In the genomic region with DNA sequence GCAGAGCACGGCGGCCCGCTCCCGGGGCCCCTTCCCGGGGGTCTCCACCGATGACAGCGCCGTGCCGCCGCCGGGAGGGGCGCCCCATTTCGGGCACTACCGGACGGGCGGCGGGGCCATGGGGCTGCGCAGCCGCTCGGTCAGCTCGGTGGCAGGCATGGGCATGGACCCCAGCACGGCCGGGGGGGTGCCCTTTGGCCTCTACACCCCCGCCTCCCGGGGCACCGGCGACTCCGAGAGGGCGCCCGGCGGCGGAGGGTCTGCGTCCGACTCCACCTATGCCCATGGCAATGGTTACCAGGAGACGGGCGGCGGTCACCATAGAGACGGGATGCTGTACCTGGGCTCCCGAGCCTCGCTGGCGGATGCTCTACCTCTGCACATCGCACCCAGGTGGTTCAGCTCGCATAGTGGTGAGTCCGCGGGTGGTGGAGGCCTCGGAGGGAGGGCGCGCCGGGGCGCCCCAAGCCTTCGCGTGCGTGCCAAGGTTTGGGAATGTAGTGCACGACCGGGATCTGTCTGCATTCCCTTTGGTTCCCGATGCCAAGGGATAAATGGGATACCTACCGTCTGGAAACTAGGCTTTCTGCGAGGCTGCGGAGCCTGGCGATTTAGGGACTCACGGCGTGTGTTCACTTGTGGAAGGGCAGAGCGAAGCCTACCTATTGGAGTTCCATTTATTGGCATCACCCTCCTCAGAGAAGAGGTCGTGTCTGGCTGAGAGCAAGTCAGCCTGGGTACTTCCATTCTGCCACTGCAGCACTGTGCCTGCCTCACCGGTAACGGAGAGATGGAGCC, we compare ENCODE assay signal across 8 cellular contexts. TPM values are rescaled to one million over a fixed set of nuclear protein-coding genes. Genes with fewer than 3 reads are reported as not detected.
A peak's percentile ranks its signal among the peaks of the same experiment; 100 is the strongest.
DNase-seq lines count a peak whose midpoint lies in the region; ATAC-seq, FAIRE-seq and TF ChIP-seq lines count a peak whose summit lies in the region.

No MANE protein-coding gene starts in this region.

- no TSS peak for BruUV-seq in GM12878 (replicated peaks; lab: Mats Ljungman, UMichigan)

- TF ChIP-seq POLR2A in GM12878 (IDR thresholded peaks at IDR 0.05; ENCODE audit: low read depth, low read length), result no peak
- TF ChIP-seq POLR2A in sigmoid colon (IDR thresholded peaks at IDR 0.05), result no peak

- RAD21 ChIA-PET in GM12878 (lab: Charles Lee; ENCODE audit: unreplicated experiment), result interaction anchor here (2.5 to 5.5 kb wide), 2 partner anchors 15 to 110 kb away, joined by 13 to 92 read pairs; a partner anchor contains a TSS

- H3K4me1 ChIP-seq in GM12878 (ENCODE audit: control insufficient read depth, insufficient read depth, low read length) (peaks cover 8% of the 10 kb centered on the region), iPS-18a (ENCODE audit: control insufficient read depth, low read depth, low read length) (peaks cover 25% of the 10 kb centered on the region), sigmoid colon (peaks cover 0 to 43% (median 22%) of the 10 kb centered on the region in 4 donors)

- peak overlapping the region; percentile 39 for H3K27ac Mint-ChIP-seq in T-helper 2 cell treated with Interferon-gamma antibody and Interleukin-4, amounts not matched to agents 5 μg/mL and 100 μg/mL, for 36 hours

- CTCF ChIA-PET in GM12878 (lab: Yijun Ruan, JAX), result interaction anchor here (1.0 to 1.2 kb wide), 3 partner anchors 9 to 111 kb away, joined by 3 to 4 read pairs (median 3); no protein-coding TSS in a partner anchor

- H3K27me3 ChIP-seq in HL-60 (ENCODE audit: insufficient read depth, poor library complexity, severe bottlenecking) (no peaks in the 10 kb centered on the region), GM12878 (replicated peaks in 1 of 2; ENCODE audit: control insufficient read depth in 2 of 2, insufficient read depth in 2 of 2, low read length in 1 of 2) (no peaks in the 10 kb centered on the region), iPS-18a (ENCODE audit: control insufficient read depth, insufficient read depth, low read length) (peaks cover 10% of the 10 kb centered on the region), sigmoid colon (no peaks in the 10 kb centered on the region)

- H3K4me2 ChIP-seq in GM12878 (ENCODE audit: control insufficient read depth, insufficient read depth), result peak overlapping the region; percentile 78

- H3K9me3 Mint-ChIP-seq in T-helper 2 cell treated with Interferon-gamma antibody and Interleukin-4, amounts not matched to agents 5 μg/mL and 100 μg/mL, for 36 hours, result no peaks in the 10 kb centered on the region

- WGBS in GM12878 (ENCODE audit: insufficient coverage, insufficient replicate concordance, low lambda C conversion rate, missing lambda C conversion rate), result under 1% methylated on average over 66 of the region's 66 CpGs
- 2% methylated on average over 66 of the region's 66 CpGs for WGBS in sigmoid colon, 2 donors

- no peak for FAIRE-seq in GM12878 (lab: Jason Lieb, UNC)

- H3K4me3 Mint-ChIP-seq in T-helper 2 cell treated with Interferon-gamma antibody and Interleukin-4, amounts not matched to agents 5 μg/mL and 100 μg/mL, for 36 hours, result peak overlapping the region; percentile 84

- no peak for TF ChIP-seq EP300 in GM12878 (IDR thresholded peaks at IDR 0.05; ENCODE audit: borderline replicate concordance in 1 of 2, control insufficient read depth in 1 of 2, low read depth in 2 of 2, low read length in 2 of 2)
- no peak for TF ChIP-seq EP300 in sigmoid colon (IDR thresholded peaks at IDR 0.05)

- in situ Hi-C loops in GM13977 (cut with MboI; ENCODE audit: low pct_unique_long_range_greater_than_20kb, low sequenced_read_pairs, unreplicated experiment), result loop anchor here (10.0 kb wide), 1 partner anchor 105 kb away; no protein-coding TSS in a partner anchor
- in situ Hi-C loops in GM12878 (cut with MboI), result no loop called here

- H3K36me3 Mint-ChIP-seq in T-helper 2 cell treated with Interferon-gamma antibody and Interleukin-4, amounts not matched to agents 5 μg/mL and 100 μg/mL, for 36 hours (ENCODE audit: low read depth), result peaks cover 4% of the 10 kb centered on the region

- SMC1A ChIA-PET in GM12878 (lab: Charles Lee; ENCODE audit: uncharacterized antibody, unreplicated experiment), result interaction anchor here (4.1 kb wide), 1 partner anchor 110 kb away, joined by 69 read pairs; no protein-coding TSS in a partner anchor

- H4K20me1 ChIP-seq in GM12878 (ENCODE audit: control insufficient read depth, insufficient read depth), result no peaks in the 10 kb centered on the region

- peaks cover 46% of the 10 kb centered on the region for H3K79me2 ChIP-seq in GM12878 (ENCODE audit: control insufficient read depth, insufficient read depth, low read length)

- H2AFZ ChIP-seq in GM12878 (ENCODE audit: control insufficient read depth, low read depth, low read length), result no peak overlapping the region

- ATAC-seq in GM12878 (peak; percentile 61), HG03378 (IDR thresholded peaks at IDR 0.05; ENCODE audit: unreplicated experiment) (no peak)

- no peaks in the 10 kb centered on the region for H3K9me3 ChIP-seq in GM12878 (replicated peaks; ENCODE audit: control insufficient read depth, insufficient read depth, low read length)
- no peaks in the 10 kb centered on the region for H3K9me3 ChIP-seq in iPS-18a (ENCODE audit: control insufficient read depth, low read depth, low read length)
- H3K9me3 ChIP-seq in sigmoid colon, result no peaks in the 10 kb centered on the region

- H3K9ac ChIP-seq in GM12878 (ENCODE audit: control insufficient read depth, insufficient read depth, low read length), result peak overlapping the region; percentile 59
- peak overlapping the region; percentile 56 for H3K9ac ChIP-seq in iPS-18a (ENCODE audit: low read length)

- H3K4me1 Mint-ChIP-seq in T-helper 2 cell treated with Interferon-gamma antibody and Interleukin-4, amounts not matched to agents 5 μg/mL and 100 μg/mL, for 36 hours (ENCODE audit: low read depth), result peaks cover 25% of the 10 kb centered on the region

- H3K27ac ChIP-seq in HL-60 (replicated peaks) (peak overlapping the region; percentile 68), GM12878 (ENCODE audit: control insufficient read depth, insufficient read depth) (0 out of 2 replicates have a peak overlapping the region, but pooled peaks have one; percentile 9), iPS-18a (ENCODE audit: low read length) (no peak overlapping the region), sigmoid colon (peak overlapping the region; percentile 77 to 93 (median 92))

- TF ChIP-seq RAD21 in GM12878 (IDR thresholded peaks at IDR 0.05; ENCODE audit: insufficient read depth, low read depth, low read length), result no peak

- intact Hi-C loops in GM12878 (cut with micrococcal nuclease; ENCODE audit: unreplicated experiment) (loop anchor here (10.0 kb wide), 1 partner anchor 135 kb away; no protein-coding TSS in a partner anchor), sigmoid colon (cut with DNase I) (loop anchor here (5.0 kb wide), 1 partner anchor 57 kb away; no protein-coding TSS in a partner anchor)

- H3K27me3 Mint-ChIP-seq in T-helper 2 cell treated with Interferon-gamma antibody and Interleukin-4, amounts not matched to agents 5 μg/mL and 100 μg/mL, for 36 hours (ENCODE audit: low read depth), result peaks cover 2% of the 10 kb centered on the region

- TF ChIP-seq CTCF in GM13977 (IDR thresholded peaks at IDR 0.05; ENCODE audit: extremely low read depth, insufficient read depth, missing control alignments) (peak; percentile 0), HL-60 (IDR thresholded peaks at IDR 0.05; ENCODE audit: insufficient read depth, low read length) (no peak), GM12878 (IDR thresholded peaks at IDR 0.05 in 2 of 3, conservative IDR thresholded peaks at IDR 0.05 in 1 of 3; ENCODE audit: control insufficient read depth in 2 of 3, extremely low read depth in 1 of 3, insufficient read depth in 1 of 3, low read depth in 3 of 3, low read length in 3 of 3) (no peak), sigmoid colon (IDR thresholded peaks at IDR 0.05) (peak in 1 of 4 experiments; percentile 8)

- H3K4me3 ChIP-seq in HL-60 (replicated peaks; ENCODE audit: insufficient read depth, low read length) (peak overlapping the region; percentile 71), GM12878 (peak overlapping the region; percentile 64), iPS-18a (ENCODE audit: low read length) (peak overlapping the region; percentile 81), sigmoid colon (peak overlapping the region; percentile 84 to 99 (median 93))

- DNase-seq in GM13977 (ENCODE audit: low spot score) (peak; percentile 54), HL-60 (ENCODE audit: low read depth in 1 of 2, low spot score in 1 of 2) (peak in 1 of 2 experiments; percentile 27), GM12878 (ENCODE audit: low read depth, low spot score) (no peak), sigmoid colon (peak; percentile 80), NCI-H1694 treated with DMSO at 0.1 percent for 48 hours (lab: John Stamatoyannopoulos, UW) (no peak)
- peak; percentile 37 for DNase-seq in T-helper 2 cell treated with Interferon-gamma antibody and Interleukin-4, amounts not matched to agents 5 μg/mL and 100 μg/mL, for 36 hours (ENCODE audit: low spot score)

- POLR2A ChIA-PET in GM12878 (lab: Charles Lee), result no interaction called here

- H3K36me3 ChIP-seq in GM12878 (ENCODE audit: control insufficient read depth in 2 of 2, insufficient read depth in 2 of 2, low read length in 1 of 2), result no peaks in the 10 kb centered on the region
- H3K36me3 ChIP-seq in iPS-18a (ENCODE audit: control insufficient read depth, low read depth, low read length), result no peaks in the 10 kb centered on the region
- H3K36me3 ChIP-seq in sigmoid colon, result no peaks in the 10 kb centered on the region

RNA-seq across cellular contexts. Expression of a gene that starts 1.1 kb away (rescaled TPM):
- 35.1 and 37.4 TPM in 2 replicates for total RNA-seq in GM12878 (2013; cell fraction: nucleolus; rRNA removed)
- 15.6 and 16.3 TPM in 2 replicates for total RNA-seq in GM12878 (2014; rRNA removed)
- 6.1 and 7.1 TPM in 2 replicates for total RNA-seq in GM12878 (2014; rRNA removed; fragmentation: Illumina TruSeq; extraction: Trizol)
- total RNA-seq in GM12878 (2021), result 24.2 and 25.9 TPM in 2 replicates
- 3.4 TPM for polyA plus RNA-seq in GM12878 (2011; ENCODE audit: low read depth)
- 12.1 and 19.7 TPM in 2 replicates for polyA plus RNA-seq in GM12878 (2011; rRNA removed)
- polyA plus RNA-seq in GM12878 (2011; cell fraction: cytosol; rRNA removed), result 11.1 and 19.5 TPM in 2 replicates
- 17.6 and 19.0 TPM in 2 replicates for polyA plus RNA-seq in GM12878 (2011; cell fraction: nucleus; rRNA removed)
- polyA plus RNA-seq in GM12878 (2012), result 11.1 and 12.1 TPM in 2 replicates
- 7.8 and 14.4 TPM in 2 replicates for polyA plus RNA-seq in GM12878 (2014; fragmentation: Illumina TruSeq; extraction: Trizol)
- polyA plus RNA-seq in GM12878 (2014; fragmentation: Nextera tagmentation; extraction: Ambion mirVana), result 10 to 100 TPM; 12.0 to 14.2 TPM
- 23.0 and 26.4 TPM in 2 replicates for polyA plus RNA-seq in GM12878 (2014; rRNA removed)
- polyA plus RNA-seq in GM12878 (2016; fragmentation: Nextera tagmentation; extraction: Ambion mirVana), result 1 to 10 TPM; 5.8 to 6.7 TPM
- 15.7 and 16.9 TPM in 2 replicates for polyA minus RNA-seq in GM12878 (2011; rRNA and poly(A)+ RNA removed)
- polyA minus RNA-seq in GM12878 (2011; cell fraction: cytosol; rRNA and poly(A)+ RNA removed), result 9.1 and 12.5 TPM in 2 replicates
- polyA minus RNA-seq in GM12878 (2011; cell fraction: nucleus; rRNA and poly(A)+ RNA removed), result 8.5 and 16.7 TPM in 2 replicates
- 10 to 100 TPM; 16.9 to 33.0 (median 22.3) TPM for total RNA-seq in sigmoid colon
- polyA plus RNA-seq in sigmoid colon, result 10 to 100 TPM; 10.6 to 12.2 (median 11.4) TPM

RNA-seq across cellular contexts. Expression of a gene that starts 15.0 kb away (rescaled TPM):
- total RNA-seq in GM12878 (2013; cell fraction: nucleolus; rRNA removed), result 135 and 136 TPM in 2 replicates
- total RNA-seq in GM12878 (2014; rRNA removed) (23.7 and 24.3 TPM in 2 replicates), GM12878 (2014; rRNA removed; fragmentation: Illumina TruSeq; extraction: Trizol) (17.2 and 19.0 TPM in 2 replicates), GM12878 (2021) (54.9 and 62.0 TPM in 2 replicates), sigmoid colon (10 to 100 TPM; 15.1 to 40.7 (median 24.6) TPM)
- polyA plus RNA-seq in GM12878 (2011; ENCODE audit: low read depth), result 19.6 TPM
- polyA plus RNA-seq in GM12878 (2011; rRNA removed) (64.5 and 78.4 TPM in 2 replicates), GM12878 (2014; fragmentation: Illumina TruSeq; extraction: Trizol) (31.1 and 32.7 TPM in 2 replicates), GM12878 (2014; fragmentation: Nextera tagmentation; extraction: Ambion mirVana) (10 to 100 TPM in 1 of 2 experiments, 1 to 10 TPM in 1; 9.7 to 11.5 TPM), GM12878 (2014; rRNA removed) (35.1 and 37.7 TPM in 2 replicates), GM12878 (2016; fragmentation: Nextera tagmentation; extraction: Ambion mirVana) (10 to 100 TPM; 19.9 to 25.3 TPM), sigmoid colon (10 to 100 TPM in 2 of 3 donors, 1 to 10 TPM in 1; 6.2 to 20.3 (median 13.8) TPM)
- 55.0 and 58.9 TPM in 2 replicates for polyA plus RNA-seq in GM12878 (2011; cell fraction: cytosol; rRNA removed)
- polyA plus RNA-seq in GM12878 (2011; cell fraction: nucleus; rRNA removed), result 158 and 164 TPM in 2 replicates
- 46.0 and 48.8 TPM in 2 replicates for polyA plus RNA-seq in GM12878 (2012)
- polyA minus RNA-seq in GM12878 (2011; rRNA and poly(A)+ RNA removed), result 79.4 and 90.2 TPM in 2 replicates
- 27.7 and 34.0 TPM in 2 replicates for polyA minus RNA-seq in GM12878 (2011; cell fraction: cytosol; rRNA and poly(A)+ RNA removed)
- 29.5 and 51.9 TPM in 2 replicates for polyA minus RNA-seq in GM12878 (2011; cell fraction: nucleus; rRNA and poly(A)+ RNA removed)

Comparison
In these comparisons a context has a peak if more than half of its experiments do, and no peak if none do; other contexts are left out.
1. DNase-seq: peak in GM13977 (single experiment), T-helper 2 cell treated with Interferon-gamma antibody and Interleukin-4, amounts not matched to agents 5 μg/mL and 100 μg/mL, for 36 hours (single experiment) and sigmoid colon (single experiment); none in GM12878 (single experiment) and NCI-H1694 treated with DMSO at 0.1 percent for 48 hours (single experiment).
2. Peak in every context shown above with its lines, with median percentiles within 50 percentile points of each other: H3K4me3 ChIP-seq.